10 cellular contexts compared by ENCODE assay signal in genomic region chr2:210577263-210578071, GRCh38. TPM values are rescaled to one million over a fixed set of nuclear protein-coding genes. Genes with fewer than 3 reads are reported as not detected.
DNase-seq lines count a peak whose midpoint lies in the region; TF ChIP-seq lines count a peak whose summit lies in the region.
"Had no signal": no experiment of that assay in that cellular context is flagged by ENCODE, and none has a peak within 500 bp of the region (broad histone marks: within the 10 kb centered on the region; RNA-seq: fewer than 3 reads in every experiment).

No MANE protein-coding gene starts in this region.

- H3K27me3 Mint-ChIP-seq in progenitor cell of endocrine pancreas: no peaks in the 10 kb centered on the region
- H3K27me3 Mint-ChIP-seq: IgD-negative memory B cell had no signal

- peak overlapping the region; percentile 55; the same call in 1 of the 2 replicates for H2AFZ ChIP-seq in KMS-11 (ENCODE audit: low read depth)

- TF ChIP-seq CTCF in GM10266 (IDR thresholded peaks at IDR 0.05; ENCODE audit: control insufficient read depth, insufficient read depth, low read depth, missing control alignments) (peak; percentile 78), KMS-11 (conservative IDR thresholded peaks at IDR 0.05; ENCODE audit: low read depth, low read length) (peak; percentile 76), fibroblast of mammary gland (conservative IDR thresholded peaks at IDR 0.05; ENCODE audit: control insufficient read depth, insufficient read depth, low read depth, low read length) (peak; percentile 80), progenitor cell of endocrine pancreas (IDR thresholded peaks at IDR 0.05; ENCODE audit: unreplicated experiment) (peak; percentile 77)

- H3K9me3 Mint-ChIP-seq in progenitor cell of endocrine pancreas (ENCODE audit: low read depth): no peaks in the 10 kb centered on the region
- H3K9me3 Mint-ChIP-seq: IgD-negative memory B cell, immature natural killer cell had no signal

- peak; percentile 65 for DNase-seq in ACHN
- DNase-seq in GM10266 (ENCODE audit: extremely low spot score): peak; percentile 45
- DNase-seq in H7: peak; percentile 9
- peak; percentile 46 for DNase-seq in SK-N-DZ (ENCODE audit: low spot score)
- DNase-seq in fibroblast of mammary gland (ENCODE audit: low read depth): peak; percentile 63
- DNase-seq in progenitor cell of endocrine pancreas (ENCODE audit: low spot score, unreplicated experiment): no peak
- DNase-seq in OCI-M2 (lab: John Stamatoyannopoulos, UW; ENCODE audit: unreplicated experiment): no peak

- H3K9ac ChIP-seq in KMS-11: no peak overlapping the region

- no peak overlapping the region for H3K4me3 Mint-ChIP-seq in progenitor cell of endocrine pancreas (ENCODE audit: low read depth)
- H3K4me3 Mint-ChIP-seq: IgD-negative memory B cell, immature natural killer cell had no signal

- H3K4me1 Mint-ChIP-seq in progenitor cell of endocrine pancreas (ENCODE audit: low read depth): peaks cover 14% of the 10 kb centered on the region
- H3K4me1 Mint-ChIP-seq: IgD-negative memory B cell, immature natural killer cell had no signal

- H3K4me1 ChIP-seq in KMS-11 (ENCODE audit: low read depth, poor library complexity, severe bottlenecking): peaks cover 4% of the 10 kb centered on the region

- in situ Hi-C loops in ACHN (cut with HindIII; ENCODE audit: low pct_ligation_motif_present, low pct_unique_long_range_greater_than_20kb, low sequenced_read_pairs): no loop called here

- H3K36me3 ChIP-seq in H7 (replicated peaks; ENCODE audit: control insufficient read depth, insufficient read depth, low read length): no peaks in the 10 kb centered on the region
- H3K36me3 ChIP-seq in KMS-11 (ENCODE audit: insufficient read depth): no peaks in the 10 kb centered on the region

- no peaks in the 10 kb centered on the region for H3K36me3 Mint-ChIP-seq in progenitor cell of endocrine pancreas (ENCODE audit: insufficient read depth)
- H3K36me3 Mint-ChIP-seq: IgD-negative memory B cell, immature natural killer cell had no signal

- no peaks in the 10 kb centered on the region for H3K79me2 ChIP-seq in KMS-11 (ENCODE audit: insufficient read depth, low read depth)

- H3K4me3 ChIP-seq in H7 (ENCODE audit: insufficient read depth, low read depth, low read length): no peak overlapping the region
- no peak overlapping the region for H3K4me3 ChIP-seq in KMS-11 (IDR thresholded peaks at IDR 0.05; ENCODE audit: insufficient read depth, low read depth, low read length)
- no peak overlapping the region for H3K4me3 ChIP-seq in fibroblast of mammary gland (ENCODE audit: control insufficient read depth, low read depth, low read length)

- H3K4me2 ChIP-seq in KMS-11: no peak overlapping the region

- no peak overlapping the region for H3K27ac ChIP-seq in KMS-11

- no peaks in the 10 kb centered on the region for H4K20me1 ChIP-seq in KMS-11 (ENCODE audit: insufficient read depth)

- H3K27me3 ChIP-seq in H7 (ENCODE audit: control insufficient read depth, insufficient read depth, low read length) (no peaks in the 10 kb centered on the region), KMS-11 (ENCODE audit: insufficient read depth, low read depth) (no peaks in the 10 kb centered on the region)

- no peak overlapping the region for H3K27ac Mint-ChIP-seq in progenitor cell of endocrine pancreas
- H3K27ac Mint-ChIP-seq: IgD-negative memory B cell, immature natural killer cell had no signal

RNA-seq across cellular contexts. Expression of gene CPS1, which starts 21.1 kb away (rescaled TPM):
- 3.1 and 6.3 TPM in 2 replicates for total RNA-seq in H7 (2014; rRNA removed; shearing (Covaris generic))
- polyA plus RNA-seq in SK-N-DZ (2014; cell fraction: cytosol; rRNA removed): 0.38 and 2.6 TPM in 2 replicates
- polyA plus RNA-seq in SK-N-DZ (2014; cell fraction: nucleus; rRNA removed): 0.99 and 1.5 TPM in 2 replicates
- total RNA-seq in progenitor cell of endocrine pancreas: 3.3 and 4.9 TPM in 2 replicates
- polyA plus RNA-seq: IgD-negative memory B cell, immature natural killer cell had no signal

Comparison
In these comparisons a context has a peak if more than half of its experiments do, and no peak if none do; other contexts are left out.
1. DNase-seq: peak in ACHN (single experiment), GM10266 (single experiment), H7 (single experiment), SK-N-DZ (single experiment) and fibroblast of mammary gland (single experiment); none in progenitor cell of endocrine pancreas (single experiment) and OCI-M2 (single experiment).
2. Peak in every context shown above with its lines, with median percentiles within 50 percentile points of each other: CTCF ChIP-seq.